In the genomic region with DNA sequence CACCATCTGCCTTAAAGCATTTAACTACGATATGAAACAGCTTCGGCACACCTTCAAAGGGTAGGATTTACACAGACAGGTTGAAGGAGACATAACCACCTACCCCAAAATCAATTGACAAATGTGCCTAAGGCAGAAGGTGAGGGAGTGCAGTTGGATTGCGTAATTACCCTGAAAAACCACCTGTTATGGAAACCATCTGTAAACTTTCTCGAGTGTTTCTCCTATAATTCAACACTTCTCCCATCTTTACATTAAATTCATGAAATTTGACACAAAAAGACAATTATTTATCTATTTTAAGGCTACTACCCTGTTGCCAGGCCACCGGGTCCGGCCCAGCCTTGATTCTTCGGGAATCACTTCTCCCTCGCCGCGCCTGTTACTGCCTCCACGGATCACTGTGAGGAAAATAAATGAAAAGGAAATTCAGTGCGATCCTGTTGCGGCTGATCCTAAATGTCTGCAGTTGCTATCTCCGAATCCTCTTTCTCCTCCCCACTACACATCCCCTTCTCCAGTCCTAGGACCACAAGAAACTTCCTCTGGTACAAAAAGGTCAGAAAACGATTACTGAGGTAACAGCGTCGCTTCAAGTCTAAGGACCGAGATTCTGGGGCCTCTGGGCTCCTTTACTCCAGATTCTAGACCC, we compare ENCODE assay signal across 8 cellular contexts. TPM values are rescaled to one million over a fixed set of nuclear protein-coding genes. Genes with fewer than 3 reads are reported as not detected.
DNase-seq lines count a peak whose midpoint lies in the region; ATAC-seq and TF ChIP-seq lines count a peak whose summit lies in the region.

No MANE protein-coding gene starts in this region.

- peaks cover 0 to 9% (median 5%) of the 10 kb centered on the region in 3 donors for H3K36me3 Mint-ChIP-seq in immature natural killer cell
- H3K36me3 Mint-ChIP-seq in stimulated activated effector memory CD8-positive, alpha-beta T cell treated with anti-CD3 and anti-CD28 coated beads, Interleukin-12 subunit alpha, Interleukin-12 subunit beta, amount 100 ng/mL, for 72 hours: peaks cover 52% of the 10 kb centered on the region

- DNase-seq in NCI-H2107 treated with DMSO at 0.1 percent for 48 hours (lab: John Stamatoyannopoulos, UW; ENCODE audit: unreplicated experiment): peak; percentile 70
- DNase-seq in NCI-H2107 (lab: John Stamatoyannopoulos, UW): no peak
- DNase-seq in LNCaP clone FGC (ENCODE audit: low read depth): no peak
- DNase-seq in astrocyte of the cerebellum (ENCODE audit: low read depth): no peak
- peak in 2 of 3 donors; percentile 1 to 2 for DNase-seq in immature natural killer cell
- peak in 1 of 2 donors; percentile 51 for DNase-seq in stimulated activated effector memory CD8-positive, alpha-beta T cell treated with anti-CD3 and anti-CD28 coated beads, Interleukin-12 subunit alpha, Interleukin-12 subunit beta, amount 100 ng/mL, for 72 hours (ENCODE audit: low spot score in 2 of 2)
- no peak for DNase-seq in DMS153 treated with DMSO at 0.1 percent for 48 hours (lab: John Stamatoyannopoulos, UW; ENCODE audit: unreplicated experiment)

- H3K27ac Mint-ChIP-seq in immature natural killer cell: peak overlapping the region; percentile 75 to 94 (median 86)
- peak overlapping the region; percentile 94 for H3K27ac Mint-ChIP-seq in stimulated activated effector memory CD8-positive, alpha-beta T cell treated with anti-CD3 and anti-CD28 coated beads, Interleukin-12 subunit alpha, Interleukin-12 subunit beta, amount 100 ng/mL, for 72 hours

- no peaks in the 10 kb centered on the region for H3K9me3 Mint-ChIP-seq in immature natural killer cell
- no peaks in the 10 kb centered on the region for H3K9me3 Mint-ChIP-seq in stimulated activated effector memory CD8-positive, alpha-beta T cell treated with anti-CD3 and anti-CD28 coated beads, Interleukin-12 subunit alpha, Interleukin-12 subunit beta, amount 100 ng/mL, for 72 hours

- peak overlapping the region; percentile 84 to 98 (median 88) for H3K4me3 Mint-ChIP-seq in immature natural killer cell
- H3K4me3 Mint-ChIP-seq in stimulated activated effector memory CD8-positive, alpha-beta T cell treated with anti-CD3 and anti-CD28 coated beads, Interleukin-12 subunit alpha, Interleukin-12 subunit beta, amount 100 ng/mL, for 72 hours: peak overlapping the region; percentile 95

- no peak for ATAC-seq in stimulated activated effector memory CD8-positive, alpha-beta T cell treated with anti-CD3 and anti-CD28 coated beads, Interleukin-12 subunit alpha, Interleukin-12 subunit beta, amount 100 ng/mL, for 72 hours
- ATAC-seq in GM21529 (IDR thresholded peaks at IDR 0.05; ENCODE audit: unreplicated experiment): no peak

- peaks cover 0 to 6% (median 3%) of the 10 kb centered on the region in 3 donors for H3K27me3 Mint-ChIP-seq in immature natural killer cell (ENCODE audit: low read depth in 3 of 3)

- TF ChIP-seq CTCF in LNCaP clone FGC (IDR thresholded peaks at IDR 0.05; ENCODE audit: control insufficient read depth, extremely low read depth, insufficient read depth): no peak
- no peak for TF ChIP-seq CTCF in astrocyte of the cerebellum (IDR thresholded peaks at IDR 0.05; ENCODE audit: low read depth, low read length, missing control alignments)

- H3K4me1 Mint-ChIP-seq in immature natural killer cell: peaks cover 39 to 69% of the 10 kb centered on the region in 2 donors
- peaks cover 41% of the 10 kb centered on the region for H3K4me1 Mint-ChIP-seq in stimulated activated effector memory CD8-positive, alpha-beta T cell treated with anti-CD3 and anti-CD28 coated beads, Interleukin-12 subunit alpha, Interleukin-12 subunit beta, amount 100 ng/mL, for 72 hours

- in situ Hi-C loops in astrocyte of the cerebellum (cut with HindIII; ENCODE audit: low sequenced_read_pairs): no loop called here

- H3K4me3 ChIP-seq in LNCaP clone FGC (ENCODE audit: low read depth, low read length): peak overlapping the region; percentile 77
- H3K4me3 ChIP-seq in astrocyte of the cerebellum (ENCODE audit: low read depth, low read length): peak overlapping the region; percentile 86

RNA-seq across cellular contexts. Expression of gene IQCB1, which starts 0.7 kb away (rescaled TPM):
- 10 to 100 TPM; 10.8 to 17.4 (median 11.5) TPM for polyA plus RNA-seq in immature natural killer cell

RNA-seq across cellular contexts. Expression of gene EAF2, which starts 0.8 kb away (rescaled TPM):
- polyA plus RNA-seq in immature natural killer cell: 10 to 100 TPM in 2 of 3 donors, 1 to 10 TPM in 1; 9.2 to 18.9 (median 14.3) TPM

RNA-seq across cellular contexts. Expression of gene SLC15A2, which starts 60.0 kb away (rescaled TPM):
- under 1 TPM in 2 of 3 donors, not detected in 1; 0.27 to 0.28 TPM for polyA plus RNA-seq in immature natural killer cell

Comparison
In these comparisons a context has a peak if more than half of its experiments do, and no peak if none do; other contexts are left out.
1. DNase-seq: peak in NCI-H2107 treated with DMSO at 0.1 percent for 48 hours (single experiment) and immature natural killer cell (2 of 3); none in NCI-H2107 (single experiment), LNCaP clone FGC (single experiment), astrocyte of the cerebellum (single experiment) and DMS153 treated with DMSO at 0.1 percent for 48 hours (single experiment).